1 cellular context compared by ENCODE assay signal in the genomic region with DNA sequence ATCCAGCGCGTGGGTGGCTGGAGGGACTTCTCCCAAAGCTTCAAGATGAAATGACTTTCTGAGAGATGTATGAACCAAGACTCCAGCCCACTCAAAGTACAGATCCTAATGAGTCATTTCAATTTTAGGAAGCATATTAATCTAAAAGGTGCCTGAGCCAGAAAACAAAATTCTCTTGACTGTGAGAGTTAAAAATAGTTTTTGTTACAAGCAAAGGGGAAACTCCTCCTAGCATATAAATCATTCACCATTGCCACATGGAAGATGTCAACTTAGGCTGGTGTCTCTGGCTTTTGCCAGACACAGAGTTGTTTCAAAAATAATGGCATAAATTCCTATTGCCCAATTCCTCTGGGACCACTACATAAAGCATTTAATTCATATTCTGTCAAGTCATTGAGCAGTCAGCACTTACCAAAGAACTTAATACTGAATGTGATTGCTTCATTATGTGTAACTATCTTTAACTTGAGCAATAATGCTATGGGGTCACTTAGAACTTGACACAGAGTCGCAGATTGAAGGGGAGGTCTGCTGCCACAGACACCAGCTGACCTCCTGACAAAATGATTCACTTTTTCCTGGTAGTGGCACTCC.
TF ChIP-seq lines count a peak whose summit lies in the region.

No MANE protein-coding gene starts in this region.

TF ChIP-seq in GM23338, 12 proteins besides CTCF, POLR2A, EP300 and RAD21 (continued from another document):
- TF ChIP-seq, protein P1, sequence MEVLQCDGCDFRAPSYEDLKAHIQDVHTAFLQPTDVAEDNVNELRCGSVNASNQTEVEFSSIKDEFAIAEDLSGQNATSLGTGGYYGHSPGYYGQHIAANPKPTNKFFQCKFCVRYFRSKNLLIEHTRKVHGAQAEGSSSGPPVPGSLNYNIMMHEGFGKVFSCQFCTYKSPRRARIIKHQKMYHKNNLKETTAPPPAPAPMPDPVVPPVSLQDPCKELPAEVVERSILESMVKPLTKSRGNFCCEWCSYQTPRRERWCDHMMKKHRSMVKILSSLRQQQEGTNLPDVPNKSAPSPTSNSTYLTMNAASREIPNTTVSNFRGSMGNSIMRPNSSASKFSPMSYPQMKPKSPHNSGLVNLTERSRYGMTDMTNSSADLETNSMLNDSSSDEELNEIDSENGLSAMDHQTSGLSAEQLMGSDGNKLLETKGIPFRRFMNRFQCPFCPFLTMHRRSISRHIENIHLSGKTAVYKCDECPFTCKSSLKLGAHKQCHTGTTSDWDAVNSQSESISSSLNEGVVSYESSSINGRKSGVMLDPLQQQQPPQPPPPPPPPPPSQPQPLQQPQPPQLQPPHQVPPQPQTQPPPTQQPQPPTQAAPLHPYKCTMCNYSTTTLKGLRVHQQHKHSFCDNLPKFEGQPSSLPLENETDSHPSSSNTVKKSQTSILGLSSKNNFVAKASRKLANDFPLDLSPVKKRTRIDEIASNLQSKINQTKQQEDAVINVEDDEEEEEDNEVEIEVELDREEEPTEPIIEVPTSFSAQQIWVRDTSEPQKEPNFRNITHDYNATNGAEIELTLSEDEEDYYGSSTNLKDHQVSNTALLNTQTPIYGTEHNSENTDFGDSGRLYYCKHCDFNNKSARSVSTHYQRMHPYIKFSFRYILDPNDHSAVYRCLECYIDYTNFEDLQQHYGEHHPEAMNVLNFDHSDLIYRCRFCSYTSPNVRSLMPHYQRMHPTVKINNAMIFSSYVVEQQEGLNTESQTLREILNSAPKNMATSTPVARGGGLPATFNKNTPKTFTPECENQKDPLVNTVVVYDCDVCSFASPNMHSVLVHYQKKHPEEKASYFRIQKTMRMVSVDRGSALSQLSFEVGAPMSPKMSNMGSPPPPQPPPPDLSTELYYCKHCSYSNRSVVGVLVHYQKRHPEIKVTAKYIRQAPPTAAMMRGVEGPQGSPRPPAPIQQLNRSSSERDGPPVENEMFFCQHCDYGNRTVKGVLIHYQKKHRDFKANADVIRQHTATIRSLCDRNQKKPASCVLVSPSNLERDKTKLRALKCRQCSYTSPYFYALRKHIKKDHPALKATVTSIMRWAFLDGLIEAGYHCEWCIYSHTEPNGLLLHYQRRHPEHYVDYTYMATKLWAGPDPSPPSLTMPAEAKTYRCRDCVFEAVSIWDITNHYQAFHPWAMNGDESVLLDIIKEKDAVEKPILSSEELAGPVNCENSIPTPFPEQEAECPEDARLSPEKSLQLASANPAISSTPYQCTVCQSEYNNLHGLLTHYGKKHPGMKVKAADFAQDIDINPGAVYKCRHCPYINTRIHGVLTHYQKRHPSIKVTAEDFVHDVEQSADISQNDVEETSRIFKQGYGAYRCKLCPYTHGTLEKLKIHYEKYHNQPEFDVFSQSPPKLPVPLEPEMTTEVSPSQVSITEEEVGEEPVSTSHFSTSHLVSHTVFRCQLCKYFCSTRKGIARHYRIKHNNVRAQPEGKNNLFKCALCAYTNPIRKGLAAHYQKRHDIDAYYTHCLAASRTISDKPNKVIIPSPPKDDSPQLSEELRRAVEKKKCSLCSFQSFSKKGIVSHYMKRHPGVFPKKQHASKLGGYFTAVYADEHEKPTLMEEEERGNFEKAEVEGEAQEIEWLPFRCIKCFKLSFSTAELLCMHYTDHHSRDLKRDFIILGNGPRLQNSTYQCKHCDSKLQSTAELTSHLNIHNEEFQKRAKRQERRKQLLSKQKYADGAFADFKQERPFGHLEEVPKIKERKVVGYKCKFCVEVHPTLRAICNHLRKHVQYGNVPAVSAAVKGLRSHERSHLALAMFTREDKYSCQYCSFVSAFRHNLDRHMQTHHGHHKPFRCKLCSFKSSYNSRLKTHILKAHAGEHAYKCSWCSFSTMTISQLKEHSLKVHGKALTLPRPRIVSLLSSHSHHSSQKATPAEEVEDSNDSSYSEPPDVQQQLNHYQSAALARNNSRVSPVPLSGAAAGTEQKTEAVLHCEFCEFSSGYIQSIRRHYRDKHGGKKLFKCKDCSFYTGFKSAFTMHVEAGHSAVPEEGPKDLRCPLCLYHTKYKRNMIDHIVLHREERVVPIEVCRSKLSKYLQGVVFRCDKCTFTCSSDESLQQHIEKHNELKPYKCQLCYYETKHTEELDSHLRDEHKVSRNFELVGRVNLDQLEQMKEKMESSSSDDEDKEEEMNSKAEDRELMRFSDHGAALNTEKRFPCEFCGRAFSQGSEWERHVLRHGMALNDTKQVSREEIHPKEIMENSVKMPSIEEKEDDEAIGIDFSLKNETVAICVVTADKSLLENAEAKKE (CRISPR knock-in tag; IDR thresholded peaks at IDR 0.05) = no peak
- TF ChIP-seq ZNF114 (CRISPR knock-in tag; IDR thresholded peaks at IDR 0.05) = no peak
- TF ChIP-seq CREB1 (CRISPR knock-in tag; IDR thresholded peaks at IDR 0.05; ENCODE audit: low read depth) = no peak
- no peak for TF ChIP-seq EZH2 (IDR thresholded peaks at IDR 0.05; ENCODE audit: low read depth, unreplicated experiment)
- TF ChIP-seq, protein P2, sequence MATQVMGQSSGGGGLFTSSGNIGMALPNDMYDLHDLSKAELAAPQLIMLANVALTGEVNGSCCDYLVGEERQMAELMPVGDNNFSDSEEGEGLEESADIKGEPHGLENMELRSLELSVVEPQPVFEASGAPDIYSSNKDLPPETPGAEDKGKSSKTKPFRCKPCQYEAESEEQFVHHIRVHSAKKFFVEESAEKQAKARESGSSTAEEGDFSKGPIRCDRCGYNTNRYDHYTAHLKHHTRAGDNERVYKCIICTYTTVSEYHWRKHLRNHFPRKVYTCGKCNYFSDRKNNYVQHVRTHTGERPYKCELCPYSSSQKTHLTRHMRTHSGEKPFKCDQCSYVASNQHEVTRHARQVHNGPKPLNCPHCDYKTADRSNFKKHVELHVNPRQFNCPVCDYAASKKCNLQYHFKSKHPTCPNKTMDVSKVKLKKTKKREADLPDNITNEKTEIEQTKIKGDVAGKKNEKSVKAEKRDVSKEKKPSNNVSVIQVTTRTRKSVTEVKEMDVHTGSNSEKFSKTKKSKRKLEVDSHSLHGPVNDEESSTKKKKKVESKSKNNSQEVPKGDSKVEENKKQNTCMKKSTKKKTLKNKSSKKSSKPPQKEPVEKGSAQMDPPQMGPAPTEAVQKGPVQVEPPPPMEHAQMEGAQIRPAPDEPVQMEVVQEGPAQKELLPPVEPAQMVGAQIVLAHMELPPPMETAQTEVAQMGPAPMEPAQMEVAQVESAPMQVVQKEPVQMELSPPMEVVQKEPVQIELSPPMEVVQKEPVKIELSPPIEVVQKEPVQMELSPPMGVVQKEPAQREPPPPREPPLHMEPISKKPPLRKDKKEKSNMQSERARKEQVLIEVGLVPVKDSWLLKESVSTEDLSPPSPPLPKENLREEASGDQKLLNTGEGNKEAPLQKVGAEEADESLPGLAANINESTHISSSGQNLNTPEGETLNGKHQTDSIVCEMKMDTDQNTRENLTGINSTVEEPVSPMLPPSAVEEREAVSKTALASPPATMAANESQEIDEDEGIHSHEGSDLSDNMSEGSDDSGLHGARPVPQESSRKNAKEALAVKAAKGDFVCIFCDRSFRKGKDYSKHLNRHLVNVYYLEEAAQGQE (IDR thresholded peaks at IDR 0.05; ENCODE audit: unreplicated experiment) = no peak
- TF ChIP-seq, protein P3, sequence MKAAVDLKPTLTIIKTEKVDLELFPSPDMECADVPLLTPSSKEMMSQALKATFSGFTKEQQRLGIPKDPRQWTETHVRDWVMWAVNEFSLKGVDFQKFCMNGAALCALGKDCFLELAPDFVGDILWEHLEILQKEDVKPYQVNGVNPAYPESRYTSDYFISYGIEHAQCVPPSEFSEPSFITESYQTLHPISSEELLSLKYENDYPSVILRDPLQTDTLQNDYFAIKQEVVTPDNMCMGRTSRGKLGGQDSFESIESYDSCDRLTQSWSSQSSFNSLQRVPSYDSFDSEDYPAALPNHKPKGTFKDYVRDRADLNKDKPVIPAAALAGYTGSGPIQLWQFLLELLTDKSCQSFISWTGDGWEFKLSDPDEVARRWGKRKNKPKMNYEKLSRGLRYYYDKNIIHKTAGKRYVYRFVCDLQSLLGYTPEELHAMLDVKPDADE (IDR thresholded peaks at IDR 0.05) = no peak
- TF ChIP-seq JUNB (IDR thresholded peaks at IDR 0.05; ENCODE audit: unreplicated experiment) = no peak
- TF ChIP-seq STAT1 (IDR thresholded peaks at IDR 0.05; ENCODE audit: unreplicated experiment) = no peak
